ENCODE assay signal across 10 cellular contexts in genomic region chr19:6273701-6274601, GRCh38. TPM values are rescaled to one million over a fixed set of nuclear protein-coding genes. Genes with fewer than 3 reads are reported as not detected.
A peak's percentile ranks its signal among the peaks of the same experiment; 100 is the strongest.
DNase-seq lines count a peak whose midpoint lies in the region; ATAC-seq and TF ChIP-seq lines count a peak whose summit lies in the region.
"Had no signal": no experiment of that assay in that cellular context is flagged by ENCODE, and none has a peak within 500 bp of the region (broad histone marks: within the 10 kb centered on the region; RNA-seq: fewer than 3 reads in every experiment).

No MANE protein-coding gene starts in this region.

- H3K4me1 Mint-ChIP-seq in activated naive CD8-positive, alpha-beta T cell (ENCODE audit: low read depth), result peaks cover 60% of the 10 kb centered on the region
- peaks cover 52% of the 10 kb centered on the region for H3K4me1 Mint-ChIP-seq in activated naive CD8-positive, alpha-beta T cell treated with anti-CD3 and anti-CD28 coated beads for 36 hours

- peaks cover 38% of the 10 kb centered on the region for H3K4me1 ChIP-seq in iPS-15b (ENCODE audit: control insufficient read depth, insufficient read depth, low read length)
- peaks cover 0 to 99% (median 96%) of the 10 kb centered on the region in 4 donors for H3K4me1 ChIP-seq in sigmoid colon

- H3K36me3 ChIP-seq in iPS-15b (ENCODE audit: control insufficient read depth, insufficient read depth, low read length), result peaks cover 9% of the 10 kb centered on the region
- H3K36me3 ChIP-seq in sigmoid colon, result peaks cover 10 to 16% (median 12%) of the 10 kb centered on the region in 4 donors

- DNase-seq in activated naive CD8-positive, alpha-beta T cell treated with anti-CD3 and anti-CD28 coated beads for 36 hours, result no peak
- peak; percentile 92 for DNase-seq in astrocyte of the hippocampus (ENCODE audit: low read depth, low spot score)
- peak; percentile 95 for DNase-seq in sigmoid colon
- DNase-seq: DND-41 had no signal

- ATAC-seq in HG02798 (IDR thresholded peaks at IDR 0.05; ENCODE audit: poor library complexity, unreplicated experiment), result no peak
- ATAC-seq in GM19035 (IDR thresholded peaks at IDR 0.05; ENCODE audit: unreplicated experiment), result no peak
- no peak for ATAC-seq in HG02970 (IDR thresholded peaks at IDR 0.05; ENCODE audit: low FRiP score, unreplicated experiment)

- H3K9ac ChIP-seq in iPS-15b (ENCODE audit: low read depth, low read length), result peak overlapping the region; percentile 47

- H3K9me3 ChIP-seq in iPS-15b (ENCODE audit: control insufficient read depth, insufficient read depth, low read length) (no peaks in the 10 kb centered on the region), sigmoid colon (no peaks in the 10 kb centered on the region)

- H3K27me3 Mint-ChIP-seq in activated naive CD8-positive, alpha-beta T cell, result no peaks in the 10 kb centered on the region
- H3K27me3 Mint-ChIP-seq in activated naive CD8-positive, alpha-beta T cell treated with anti-CD3 and anti-CD28 coated beads for 36 hours, result no peaks in the 10 kb centered on the region

- TF ChIP-seq POLR2A in sigmoid colon (IDR thresholded peaks at IDR 0.05), result no peak

- TF ChIP-seq EP300 in sigmoid colon (IDR thresholded peaks at IDR 0.05), result peak in 2 of 4 donors; percentile 21 to 65

- no peaks in the 10 kb centered on the region for H3K9me3 Mint-ChIP-seq in activated naive CD8-positive, alpha-beta T cell (ENCODE audit: low read depth)
- H3K9me3 Mint-ChIP-seq in activated naive CD8-positive, alpha-beta T cell treated with anti-CD3 and anti-CD28 coated beads for 36 hours, result no peaks in the 10 kb centered on the region

- H3K27ac Mint-ChIP-seq in activated naive CD8-positive, alpha-beta T cell, result peak overlapping the region; percentile 54
- H3K27ac Mint-ChIP-seq in activated naive CD8-positive, alpha-beta T cell treated with anti-CD3 and anti-CD28 coated beads for 36 hours, result no peak overlapping the region

- H3K27me3 ChIP-seq in iPS-15b (ENCODE audit: control insufficient read depth, insufficient read depth, low read length) (no peaks in the 10 kb centered on the region), sigmoid colon (no peaks in the 10 kb centered on the region)

- peak overlapping the region; percentile 84 to 92 (median 88) for H3K27ac ChIP-seq in sigmoid colon

- no peaks in the 10 kb centered on the region for H3K36me3 Mint-ChIP-seq in activated naive CD8-positive, alpha-beta T cell
- peaks cover 18% of the 10 kb centered on the region for H3K36me3 Mint-ChIP-seq in activated naive CD8-positive, alpha-beta T cell treated with anti-CD3 and anti-CD28 coated beads for 36 hours

- WGBS in sigmoid colon, 2 donors, result 62 to 74% methylated on average over 30 of the region's 30 CpGs

- TF ChIP-seq CTCF in sigmoid colon (IDR thresholded peaks at IDR 0.05), result no peak

- H3K4me3 ChIP-seq in iPS-15b (ENCODE audit: low read depth, low read length) (no peak overlapping the region), sigmoid colon (peak overlapping the region in 3 of 4 donors; percentile 23 to 28 (median 24))

- no peak overlapping the region for H3K4me3 Mint-ChIP-seq in activated naive CD8-positive, alpha-beta T cell
- H3K4me3 Mint-ChIP-seq in activated naive CD8-positive, alpha-beta T cell treated with anti-CD3 and anti-CD28 coated beads for 36 hours, result no peak overlapping the region

- intact Hi-C loops in sigmoid colon (cut with DNase I), result loop anchor here (5.0 kb wide), 3 partner anchors 57 to 217 kb away; no protein-coding TSS in a partner anchor

RNA-seq across cellular contexts. Expression of gene MLLT1, which starts 5.8 kb away (rescaled TPM):
- total RNA-seq in activated naive CD8-positive, alpha-beta T cell treated with anti-CD3 and anti-CD28 coated beads for 36 hours, result 10 to 100 TPM; 55.2 to 56.8 TPM
- 10 to 100 TPM; 12.5 to 20.8 (median 17.6) TPM for total RNA-seq in sigmoid colon
- polyA plus RNA-seq in sigmoid colon, result 10 to 100 TPM in 2 of 3 donors, 1 to 10 TPM in 1; 9.9 to 25.5 (median 15.0) TPM

RNA-seq across cellular contexts. Expression of gene ACER1, which starts 59.5 kb away (rescaled TPM):
- total RNA-seq in activated naive CD8-positive, alpha-beta T cell treated with anti-CD3 and anti-CD28 coated beads for 36 hours, result not detected
- total RNA-seq in sigmoid colon, result not detected
- polyA plus RNA-seq in sigmoid colon, result under 1 TPM in 1 of 3 donors, not detected in 2; 0.19 TPM
- total RNA-seq: activated CD8-positive, alpha-beta memory T cell treated with anti-CD3 and anti-CD28 coated beads for 36 hours had no signal
